In the genomic region with DNA sequence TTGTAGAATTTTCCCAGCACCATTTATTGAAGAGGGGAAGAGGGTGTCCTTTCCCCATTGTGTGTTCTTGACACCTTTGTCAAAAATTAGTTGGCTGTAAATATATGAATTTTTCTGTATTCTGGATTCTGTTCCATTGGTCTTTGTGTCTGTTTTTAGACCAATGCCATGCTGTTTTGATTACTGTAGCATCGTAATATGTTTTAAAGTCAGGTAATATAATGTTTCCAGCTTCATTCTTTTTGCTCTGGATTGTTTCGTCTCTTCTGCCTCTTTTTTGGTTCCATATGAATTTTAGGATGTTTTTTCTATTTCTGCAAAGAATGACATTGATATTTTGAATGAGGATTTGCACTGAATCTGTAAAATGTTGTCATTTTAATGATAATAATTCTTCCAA, we compare ENCODE assay signal across 24 cellular contexts.
"Had no signal": no experiment of that assay in that cellular context is flagged by ENCODE, and none has a peak within 500 bp of the region (broad histone marks: within the 10 kb centered on the region; RNA-seq: fewer than 3 reads in every experiment).

No MANE protein-coding gene starts in this region.

- FAIRE-seq: RCC 7860 had no signal

- H3K4me3 ChIP-seq: MG63, SJSA1, SK-N-MC had no signal

- H3K9me3 ChIP-seq: MG63 had no signal

- DNase-seq: Karpas-422, KG1, MG63, NCI-H1092, NCI-H1105 treated with DMSO at 0.1 percent for 48 hours, NCI-H1417 treated with DMSO at 0.1 percent for 48 hours, NCI-H146, NCI-H1694 treated with DMSO at 0.1 percent for 48 hours, NCI-H1930, NCI-H2081, NCI-H2107, NCI-H226, NCI-H446, NCI-H510A, NCI-H524 treated with DMSO at 0.1 percent for 48 hours, NCI-H69, NCI-H774, Right ventricle myocardium superior, RPMI8226, SIG-M5 had no signal

- H3K36me3 ChIP-seq: MG63, SJSA1 had no signal

- H3K27ac ChIP-seq: HL-60, SJSA1, SK-N-MC had no signal

- H3K27me3 ChIP-seq: MG63, SJSA1 had no signal
